ENCODE assay signal across 19 cellular contexts in the genomic region with DNA sequence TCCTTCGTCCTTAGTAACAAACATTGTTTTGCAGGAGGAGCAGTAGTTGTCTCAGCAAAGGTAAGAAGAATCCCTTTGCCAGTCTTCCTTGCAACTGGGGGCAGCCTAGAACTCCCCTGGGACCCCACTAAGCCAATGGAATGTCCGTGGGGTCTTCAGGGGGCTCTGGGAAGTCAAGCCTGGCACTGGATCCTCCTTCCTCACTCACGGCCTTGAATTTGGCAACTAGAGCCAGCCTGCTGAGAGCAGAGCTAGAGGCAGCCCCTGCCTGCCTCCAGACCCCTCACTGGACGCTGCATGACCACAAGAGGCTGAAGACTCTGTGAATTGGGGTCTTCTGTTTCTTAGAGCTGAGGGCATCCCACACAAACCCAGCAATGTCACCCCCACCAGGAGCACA. TPM values are rescaled to one million over a fixed set of nuclear protein-coding genes. Genes with fewer than 3 reads are reported as not detected.
A peak's percentile ranks its signal among the peaks of the same experiment; 100 is the strongest.
DNase-seq lines count a peak whose midpoint lies in the region; TF ChIP-seq lines count a peak whose summit lies in the region.
"Had no signal": no experiment of that assay in that cellular context is flagged by ENCODE, and none has a peak within 500 bp of the region (broad histone marks: within the 10 kb centered on the region; RNA-seq: fewer than 3 reads in every experiment).

No MANE protein-coding gene starts in this region.

- H3F3A ChIP-seq in neural progenitor cell (ENCODE audit: low read depth) = no peaks in the 10 kb centered on the region

- H3K4me3 Mint-ChIP-seq in neural progenitor cell = peak overlapping the region; percentile 41
- H3K4me3 Mint-ChIP-seq: CD4-positive, alpha-beta T cell had no signal

- H3K4me1 Mint-ChIP-seq in neural progenitor cell = peaks cover 32% of the 10 kb centered on the region

- no peaks in the 10 kb centered on the region for H3K9me3 ChIP-seq in right atrium auricular region
- no peaks in the 10 kb centered on the region for H3K9me3 ChIP-seq in neural progenitor cell (ENCODE audit: low read depth)
- H3K9me3 ChIP-seq in OCI-LY7 (ENCODE audit: low read length) = no peaks in the 10 kb centered on the region; the same call in 1 of the 2 replicates
- H3K9me3 ChIP-seq: HAP-1 had no signal

- H3K27ac ChIP-seq in right atrium auricular region (no peak overlapping the region), neural progenitor cell (no peak overlapping the region), OCI-LY7 (ENCODE audit: low read depth, low read length, poor library complexity, severe bottlenecking) (no peak overlapping the region)
- H3K27ac ChIP-seq: 22Rv1, A549, C4-2B had no signal

- POLR2A ChIA-PET in OCI-LY7 (lab: Charles Lee) = no interaction called here

- intact Hi-C loops in cardiac septum (cut with DNase I) = no loop called here
- intact Hi-C loops in posterior cingulate gyrus (cut with DNase I) = no loop called here
- intact Hi-C loops in OCI-LY7 (cut with micrococcal nuclease; ENCODE audit: unreplicated experiment) = no loop called here

- H4K20me1 ChIP-seq in neural progenitor cell (ENCODE audit: low read depth) = no peaks in the 10 kb centered on the region
- no peaks in the 10 kb centered on the region for H4K20me1 ChIP-seq in OCI-LY7 (ENCODE audit: insufficient read depth, low read length)

- H3K27me3 ChIP-seq in right atrium auricular region (no peaks in the 10 kb centered on the region), neural progenitor cell (no peaks in the 10 kb centered on the region)

- peak; percentile 51 for DNase-seq in cardiac septum (ENCODE audit: low spot score)
- no peak for DNase-seq in right atrium auricular region (ENCODE audit: low spot score)
- DNase-seq in ecto neural progenitor cell (ENCODE audit: low spot score) = peak; percentile 32
- no peak for DNase-seq in neural progenitor cell (ENCODE audit: low spot score)
- no peak for DNase-seq in posterior cingulate gyrus
- no peak for DNase-seq in activated CD8-positive, alpha-beta memory T cell treated with anti-CD3 and anti-CD28 coated beads, Interleukin-2, amount 50 U/mL, for 48 hours
- DNase-seq in activated CD4-positive, CD25-positive, alpha-beta regulatory T cell treated with anti-CD3 and anti-CD28 coated beads, Interleukin-2, amount 50 U/mL, for 72 hours = no peak
- DNase-seq in OCI-LY7 (ENCODE audit: low spot score) = no peak
- DNase-seq: AML-193; Calu3; CD4-positive, alpha-beta T cell; DMS79 treated with DMSO at 0.1 percent for 48 hours; GF-D8 had no signal

- no peaks in the 10 kb centered on the region for H3K79me2 ChIP-seq in neural progenitor cell (ENCODE audit: low read depth)
- no peaks in the 10 kb centered on the region for H3K79me2 ChIP-seq in OCI-LY7 (ENCODE audit: insufficient read depth, low read depth, low read length)

- no peak for TF ChIP-seq CTCF in right atrium auricular region (IDR thresholded peaks at IDR 0.05)
- TF ChIP-seq CTCF in neural progenitor cell (IDR thresholded peaks at IDR 0.05) = no peak
- no peak for TF ChIP-seq CTCF in OCI-LY7 (conservative IDR thresholded peaks at IDR 0.05; ENCODE audit: low read length)

- H2AFZ ChIP-seq in neural progenitor cell (replicated peaks) = no peak overlapping the region
- no peak overlapping the region for H2AFZ ChIP-seq in OCI-LY7 (ENCODE audit: low read length)

- H3K9me3 Mint-ChIP-seq in neural progenitor cell = peaks cover 12% of the 10 kb centered on the region
- H3K9me3 Mint-ChIP-seq: CD4-positive, alpha-beta T cell had no signal

- no TSS peak for BruUV-seq in OCI-LY7 (replicated peaks; lab: Mats Ljungman, UMichigan)

- no peaks in the 10 kb centered on the region for H3K9me2 ChIP-seq in OCI-LY7 (ENCODE audit: insufficient read depth, low read length)

- no peaks in the 10 kb centered on the region for H3K4me1 ChIP-seq in right atrium auricular region
- no peaks in the 10 kb centered on the region for H3K4me1 ChIP-seq in neural progenitor cell
- H3K4me1 ChIP-seq in OCI-LY7 (ENCODE audit: insufficient read depth, low read length, poor library complexity, severe bottlenecking) = no peaks in the 10 kb centered on the region
- H3K4me1 ChIP-seq: A549, HAP-1 had no signal

- no peaks in the 10 kb centered on the region for H3K36me3 Mint-ChIP-seq in neural progenitor cell

- CTCF ChIA-PET in OCI-LY7 (lab: Charles Lee; ENCODE audit: unreplicated experiment) = no interaction called here

- H3K4me2 ChIP-seq in neural progenitor cell (no peak overlapping the region), OCI-LY7 (ENCODE audit: low read length) (no peak overlapping the region)
- H3K4me2 ChIP-seq: A549 had no signal

- no peak overlapping the region for H3K4me3 ChIP-seq in right atrium auricular region
- H3K4me3 ChIP-seq in neural progenitor cell = no peak overlapping the region
- H3K4me3 ChIP-seq in OCI-LY7 (ENCODE audit: low read depth, low read length, poor library complexity, severe bottlenecking) = no peak overlapping the region
- H3K4me3 ChIP-seq: A549, HAP-1 had no signal

- H3K27ac Mint-ChIP-seq in neural progenitor cell = no peak overlapping the region
- H3K27ac Mint-ChIP-seq: CD4-positive, alpha-beta T cell had no signal

- H3K36me3 ChIP-seq in right atrium auricular region (no peaks in the 10 kb centered on the region), neural progenitor cell (no peaks in the 10 kb centered on the region), OCI-LY7 (ENCODE audit: insufficient read depth, low read length) (no peaks in the 10 kb centered on the region)
- H3K36me3 ChIP-seq: HAP-1 had no signal

- peaks cover 10% of the 10 kb centered on the region for H3K27me3 Mint-ChIP-seq in neural progenitor cell (ENCODE audit: insufficient read depth, low read depth)

- H3K9ac ChIP-seq in neural progenitor cell = no peak overlapping the region

RNA-seq across cellular contexts. Expression of a gene that starts 18.6 kb away (rescaled TPM):
- total RNA-seq in cardiac septum (not detected), right atrium auricular region (not detected), neural progenitor cell (ENCODE audit: low replicate concordance) (not detected in 2 replicates), OCI-LY7 (2022) (not detected in 2 replicates)
- total RNA-seq in OCI-LY7 (2014; rRNA removed; shearing (Covaris generic)) = not detected in 2 replicates
- total RNA-seq: Calu3; CD4-positive, alpha-beta T cell; H1; HepG2 had no signal

Comparison
In these comparisons a context has a peak if more than half of its experiments do, and no peak if none do; other contexts are left out.
1. DNase-seq: peak in cardiac septum (single experiment) and ecto neural progenitor cell (single experiment); none in right atrium auricular region (single experiment), neural progenitor cell (single experiment), posterior cingulate gyrus (0 of 10), activated CD8-positive, alpha-beta memory T cell treated with anti-CD3 and anti-CD28 coated beads, Interleukin-2, amount 50 U/mL, for 48 hours (single experiment), activated CD4-positive, CD25-positive, alpha-beta regulatory T cell treated with anti-CD3 and anti-CD28 coated beads, Interleukin-2, amount 50 U/mL, for 72 hours (single experiment) and OCI-LY7 (single experiment).